In the genomic region with DNA sequence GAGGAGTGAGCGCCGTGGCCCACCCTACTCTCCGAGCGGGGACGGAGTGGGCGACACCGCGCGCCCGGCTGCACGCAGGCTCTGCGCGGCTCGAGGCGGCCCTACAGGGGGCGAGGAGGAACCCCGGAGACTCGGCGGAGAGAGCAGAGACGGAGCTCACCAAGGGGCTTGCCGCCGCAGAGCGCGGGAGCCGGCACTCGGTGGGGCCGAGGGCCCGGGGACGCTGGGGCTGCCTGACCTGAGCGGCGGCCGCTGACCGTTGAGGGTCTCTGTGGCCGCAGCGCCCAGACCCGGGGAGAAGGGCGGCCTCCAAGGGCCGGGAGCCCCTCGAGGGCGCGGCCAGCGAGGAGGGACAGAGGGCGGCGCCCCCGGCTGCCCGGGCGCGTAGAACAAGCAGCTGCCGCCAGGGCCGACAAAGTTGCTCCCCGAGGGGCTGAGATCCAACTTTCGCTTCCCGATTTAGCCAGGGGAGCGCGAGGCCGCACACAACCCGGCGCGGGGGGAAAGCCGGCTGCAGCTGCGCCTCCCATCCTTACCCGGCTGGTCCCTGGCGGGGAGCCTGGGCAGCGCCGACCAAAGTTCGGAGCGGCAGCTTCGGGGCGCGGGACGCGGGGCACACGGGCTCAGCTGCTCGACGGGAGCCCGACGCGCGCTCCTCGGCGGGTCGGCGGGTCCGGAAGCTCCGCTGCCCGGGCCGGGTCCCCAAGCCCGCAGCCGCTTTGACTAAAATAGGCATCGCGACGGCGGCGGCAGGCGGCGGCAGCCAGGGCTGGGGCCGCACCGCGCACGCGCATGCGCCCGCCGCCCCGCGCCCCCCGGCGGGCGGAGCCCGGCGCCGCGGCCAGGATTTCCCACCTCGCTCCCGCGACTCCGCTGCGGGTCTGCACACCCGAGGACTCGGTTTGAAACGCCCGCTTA, we compare ENCODE assay signal across 8 cellular contexts. TPM values are rescaled to one million over a fixed set of nuclear protein-coding genes. Genes with fewer than 3 reads are reported as not detected.
DNase-seq lines count a peak whose midpoint lies in the region; ATAC-seq and TF ChIP-seq lines count a peak whose summit lies in the region.

No MANE protein-coding gene starts in this region.

- H3K27ac Mint-ChIP-seq in activated CD4-positive, alpha-beta memory T cell treated with anti-CD3 and anti-CD28 coated beads, Interleukin-2, amount 10 ng/mL, durations not matched to agents 7 days and 5 days = no peak overlapping the region

- intact Hi-C loops in mucosa of descending colon (cut with DNase I, micrococcal nuclease) = no loop called here

- no peaks in the 10 kb centered on the region for H3K27me3 ChIP-seq in thoracic aorta (replicated peaks; ENCODE audit: insufficient read depth)

- CTCF ChIA-PET in activated CD4-positive, alpha-beta memory T cell treated with anti-CD3 and anti-CD28 coated beads, Interleukin-2, amount 10 ng/mL, durations not matched to agents 7 days and 5 days (lab: Charles Lee) = interaction anchor here (0.6 to 1.5 kb wide), 3 partner anchors 49 to 226 kb away, joined by 3 read pairs; no protein-coding TSS in a partner anchor

- DNase-seq in DMS79 treated with DMSO at 0.1 percent for 48 hours (lab: John Stamatoyannopoulos, UW) (peak; percentile 29), DMS79 (lab: John Stamatoyannopoulos, UW) (no peak), LNCaP clone FGC (ENCODE audit: low read depth) (no peak), mucosa of descending colon (peak; percentile 55 to 70 (median 56)), thoracic aorta (ENCODE audit: low spot score) (no peak)
- DNase-seq in activated CD4-positive, alpha-beta memory T cell treated with anti-CD3 and anti-CD28 coated beads, Interleukin-2, amount 10 ng/mL, durations not matched to agents 7 days and 5 days = peak; percentile 23

- H3K27ac ChIP-seq in thoracic aorta = peak overlapping the region; percentile 63 to 74

- H3K9me3 Mint-ChIP-seq in activated CD4-positive, alpha-beta memory T cell treated with anti-CD3 and anti-CD28 coated beads, Interleukin-2, amount 10 ng/mL, durations not matched to agents 7 days and 5 days = no peaks in the 10 kb centered on the region

- H3K4me1 Mint-ChIP-seq in activated CD4-positive, alpha-beta memory T cell treated with anti-CD3 and anti-CD28 coated beads, Interleukin-2, amount 10 ng/mL, durations not matched to agents 7 days and 5 days = peaks cover 10% of the 10 kb centered on the region

- peak overlapping the region; percentile 57 for H3K4me3 Mint-ChIP-seq in activated CD4-positive, alpha-beta memory T cell treated with anti-CD3 and anti-CD28 coated beads, Interleukin-2, amount 10 ng/mL, durations not matched to agents 7 days and 5 days

- TF ChIP-seq CTCF in LNCaP clone FGC (IDR thresholded peaks at IDR 0.05; ENCODE audit: control insufficient read depth, extremely low read depth, insufficient read depth) (0 out of 2 replicates have a peak, but pooled peaks have one; percentile 2), mucosa of descending colon (IDR thresholded peaks at IDR 0.05) (no peak), thoracic aorta (IDR thresholded peaks at IDR 0.05) (no peak)

- H3K9me3 ChIP-seq in mucosa of descending colon (no peaks in the 10 kb centered on the region), thoracic aorta (no peaks in the 10 kb centered on the region)

- POLR2A ChIA-PET in activated CD4-positive, alpha-beta memory T cell treated with anti-CD3 and anti-CD28 coated beads, Interleukin-2, amount 10 ng/mL, durations not matched to agents 7 days and 5 days (lab: Charles Lee) = no interaction called here

- H3K4me1 ChIP-seq in mucosa of descending colon (ENCODE audit: low read depth) (no peaks in the 10 kb centered on the region), thoracic aorta (ENCODE audit: control insufficient read depth in 1 of 2, low read depth in 2 of 2) (no peaks in the 10 kb centered on the region)

- H3K4me3 ChIP-seq in LNCaP clone FGC (ENCODE audit: low read depth, low read length) = peak overlapping the region; percentile 57
- peak overlapping the region; percentile 15 for H3K4me3 ChIP-seq in mucosa of descending colon
- peak overlapping the region; percentile 82 for H3K4me3 ChIP-seq in thoracic aorta

- H3K36me3 ChIP-seq in mucosa of descending colon (ENCODE audit: low read depth) (no peaks in the 10 kb centered on the region), thoracic aorta (no peaks in the 10 kb centered on the region)

- ATAC-seq in GM21786 (IDR thresholded peaks at IDR 0.05; ENCODE audit: unreplicated experiment) (peak; percentile 59), esophagus mucosa (peak; percentile 44), mucosa of descending colon (peak; percentile 78), thoracic aorta (ENCODE audit: insufficient number of reproducible peaks, low FRiP score, low read depth) (peak; percentile 31)

- H3K27me3 Mint-ChIP-seq in activated CD4-positive, alpha-beta memory T cell treated with anti-CD3 and anti-CD28 coated beads, Interleukin-2, amount 10 ng/mL, durations not matched to agents 7 days and 5 days = peaks cover 73% of the 10 kb centered on the region

- H3K36me3 Mint-ChIP-seq in activated CD4-positive, alpha-beta memory T cell treated with anti-CD3 and anti-CD28 coated beads, Interleukin-2, amount 10 ng/mL, durations not matched to agents 7 days and 5 days (ENCODE audit: low read depth) = no peaks in the 10 kb centered on the region

RNA-seq across cellular contexts. Expression of gene POPDC3, which starts 43.1 kb away (rescaled TPM):
- total RNA-seq in activated CD4-positive, alpha-beta memory T cell treated with anti-CD3 and anti-CD28 coated beads, Interleukin-2, amount 10 ng/mL, durations not matched to agents 7 days and 5 days = not detected
- not detected for total RNA-seq in esophagus mucosa
- total RNA-seq in mucosa of descending colon = under 1 TPM in 1 of 3 donors, not detected in 2; 0.73 TPM
- not detected for total RNA-seq in thoracic aorta

Comparison
In these comparisons a context has a peak if more than half of its experiments do, and no peak if none do; other contexts are left out.
1. DNase-seq: peak in DMS79 treated with DMSO at 0.1 percent for 48 hours (single experiment), activated CD4-positive, alpha-beta memory T cell treated with anti-CD3 and anti-CD28 coated beads, Interleukin-2, amount 10 ng/mL, durations not matched to agents 7 days and 5 days (single experiment) and mucosa of descending colon (3 of 3); none in DMS79 (single experiment), LNCaP clone FGC (single experiment) and thoracic aorta (single experiment).
2. H3K4me3 ChIP-seq: peak in every context shown above with its lines; median percentile 82 in thoracic aorta; 57 in LNCaP clone FGC; 15 in mucosa of descending colon.
3. Peak in every context shown above with its lines, with median percentiles within 50 percentile points of each other: ATAC-seq.